ENCODE assay signal across 29 cellular contexts in the genomic region with DNA sequence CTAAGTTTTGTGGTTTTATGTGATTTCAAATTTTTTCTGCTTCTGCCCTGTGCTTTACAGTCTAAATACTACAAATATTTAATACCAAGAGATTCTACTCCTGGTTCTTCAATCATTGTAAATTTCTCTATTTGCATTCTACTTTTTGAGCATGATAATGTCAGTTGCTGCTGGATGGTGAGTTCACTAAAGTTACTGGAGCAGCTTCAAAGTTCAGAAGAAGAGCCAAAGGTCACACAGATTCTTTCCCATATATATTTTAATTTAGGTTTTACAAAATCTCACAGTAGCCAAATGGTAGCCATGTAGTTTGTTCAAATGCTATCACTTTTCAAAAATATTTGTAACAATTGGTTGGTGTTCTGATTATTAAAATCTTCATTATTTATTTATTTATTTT.
"Had no signal": no experiment of that assay in that cellular context is flagged by ENCODE, and none has a peak within 500 bp of the region (broad histone marks: within the 10 kb centered on the region; RNA-seq: fewer than 3 reads in every experiment).

No MANE protein-coding gene starts in this region.

- FAIRE-seq: urothelium cell line had no signal

- H3K9me3 ChIP-seq: stomach, suprapubic skin, testis, thoracic aorta, thyroid gland, tibial artery, tibial nerve, transverse colon, upper lobe of left lung, upper lobe of right lung, uterus, vagina had no signal

- H3K9me3 Mint-ChIP-seq: stimulated activated effector memory CD8-positive, alpha-beta T cell treated with anti-CD3 and anti-CD28 coated beads, Interleukin-12 subunit alpha, Interleukin-12 subunit beta, amount 100 ng/mL, for 72 hours; stimulated activated memory B cell treated with anti-CD40 and anti-IgM and Interleukin-4, amounts not matched to agents 10 μg/mL and 1 μg/mL and 100 μg/mL, for 72 hours; stimulated activated naive B cell treated with anti-CD40 and anti-IgM and Interleukin-4, amounts not matched to agents 10 μg/mL and 1 μg/mL and 100 μg/mL, for 72 hours; stimulated activated naive CD8-positive, alpha-beta T cell treated with anti-CD3 and anti-CD28 coated beads, Interleukin-15, amount 100 ng/mL, for 72 hours; stimulated activated naive CD8-positive, alpha-beta T cell treated with anti-CD3 and anti-CD28 coated beads, Interleukin-15, Interleukin-2, amounts not matched to agents 100 ng/mL and 50 ng/mL, for 24 hours; type B pancreatic cell had no signal

- H3K27me3 Mint-ChIP-seq: stimulated activated memory B cell treated with anti-CD40 and anti-IgM and Interleukin-4, amounts not matched to agents 10 μg/mL and 1 μg/mL and 100 μg/mL, for 72 hours; stimulated activated naive CD8-positive, alpha-beta T cell treated with anti-CD3 and anti-CD28 coated beads, Interleukin-15, amount 100 ng/mL, for 72 hours; stimulated activated naive CD8-positive, alpha-beta T cell treated with anti-CD3 and anti-CD28 coated beads, Interleukin-15, Interleukin-2, amounts not matched to agents 100 ng/mL and 50 ng/mL, for 24 hours had no signal

- H3K27me3 ChIP-seq: stomach, suprapubic skin, testis, thyroid gland, tibial artery, tibial nerve, transverse colon, upper lobe of left lung, upper lobe of right lung, uterus, vagina had no signal

- H3K4me3 Mint-ChIP-seq: stimulated activated effector memory CD8-positive, alpha-beta T cell treated with anti-CD3 and anti-CD28 coated beads, Interleukin-12 subunit alpha, Interleukin-12 subunit beta, amount 100 ng/mL, for 72 hours; stimulated activated memory B cell treated with anti-CD40 and anti-IgM and Interleukin-4, amounts not matched to agents 10 μg/mL and 1 μg/mL and 100 μg/mL, for 72 hours; stimulated activated naive B cell treated with anti-CD40 and anti-IgM and Interleukin-4, amounts not matched to agents 10 μg/mL and 1 μg/mL and 100 μg/mL, for 72 hours; stimulated activated naive CD8-positive, alpha-beta T cell treated with anti-CD3 and anti-CD28 coated beads, Interleukin-15, amount 100 ng/mL, for 72 hours; stimulated activated naive CD8-positive, alpha-beta T cell treated with anti-CD3 and anti-CD28 coated beads, Interleukin-15, Interleukin-2, amounts not matched to agents 100 ng/mL and 50 ng/mL, for 24 hours; type B pancreatic cell had no signal

- H3K36me3 ChIP-seq: stomach, suprapubic skin, thoracic aorta, thyroid gland, tibial artery, tibial nerve, transverse colon, upper lobe of left lung, upper lobe of right lung, uterus, vagina had no signal

- H3K36me3 Mint-ChIP-seq: stimulated activated effector memory CD8-positive, alpha-beta T cell treated with anti-CD3 and anti-CD28 coated beads, Interleukin-12 subunit alpha, Interleukin-12 subunit beta, amount 100 ng/mL, for 72 hours; stimulated activated memory B cell treated with anti-CD40 and anti-IgM and Interleukin-4, amounts not matched to agents 10 μg/mL and 1 μg/mL and 100 μg/mL, for 72 hours; stimulated activated naive B cell treated with anti-CD40 and anti-IgM and Interleukin-4, amounts not matched to agents 10 μg/mL and 1 μg/mL and 100 μg/mL, for 72 hours; type B pancreatic cell had no signal

- H3K4me1 ChIP-seq: suprapubic skin, testis, transverse colon, upper lobe of left lung, upper lobe of right lung, uterus, vagina had no signal

- H3K27ac ChIP-seq: stomach, suprapubic skin, testis, thoracic aorta, thyroid gland, tibial artery, tibial nerve, transverse colon, upper lobe of left lung, upper lobe of right lung, uterus, vagina had no signal

- H3K4me3 ChIP-seq: stomach, suprapubic skin, testis, thoracic aorta, thyroid gland, tibial artery, tibial nerve, transverse colon, upper lobe of left lung, upper lobe of right lung, uterus, vagina had no signal

- H3K27ac Mint-ChIP-seq: stimulated activated effector memory CD8-positive, alpha-beta T cell treated with anti-CD3 and anti-CD28 coated beads, Interleukin-12 subunit alpha, Interleukin-12 subunit beta, amount 100 ng/mL, for 72 hours; stimulated activated memory B cell treated with anti-CD40 and anti-IgM and Interleukin-4, amounts not matched to agents 10 μg/mL and 1 μg/mL and 100 μg/mL, for 72 hours; stimulated activated naive B cell treated with anti-CD40 and anti-IgM and Interleukin-4, amounts not matched to agents 10 μg/mL and 1 μg/mL and 100 μg/mL, for 72 hours; stimulated activated naive CD8-positive, alpha-beta T cell treated with anti-CD3 and anti-CD28 coated beads, Interleukin-15, amount 100 ng/mL, for 72 hours; stimulated activated naive CD8-positive, alpha-beta T cell treated with anti-CD3 and anti-CD28 coated beads, Interleukin-15, Interleukin-2, amounts not matched to agents 100 ng/mL and 50 ng/mL, for 24 hours; type B pancreatic cell had no signal

- H3K4me1 Mint-ChIP-seq: stimulated activated effector memory CD8-positive, alpha-beta T cell treated with anti-CD3 and anti-CD28 coated beads, Interleukin-12 subunit alpha, Interleukin-12 subunit beta, amount 100 ng/mL, for 72 hours; stimulated activated memory B cell treated with anti-CD40 and anti-IgM and Interleukin-4, amounts not matched to agents 10 μg/mL and 1 μg/mL and 100 μg/mL, for 72 hours; stimulated activated naive B cell treated with anti-CD40 and anti-IgM and Interleukin-4, amounts not matched to agents 10 μg/mL and 1 μg/mL and 100 μg/mL, for 72 hours; stimulated activated naive CD8-positive, alpha-beta T cell treated with anti-CD3 and anti-CD28 coated beads, Interleukin-15, amount 100 ng/mL, for 72 hours had no signal

- ATAC-seq: stimulated activated effector memory CD8-positive, alpha-beta T cell treated with anti-CD3 and anti-CD28 coated beads, Interleukin-12 subunit alpha, Interleukin-12 subunit beta, amount 100 ng/mL, for 72 hours; stimulated activated memory B cell treated with anti-CD40 and anti-IgM and Interleukin-4, amounts not matched to agents 10 μg/mL and 1 μg/mL and 100 μg/mL, for 72 hours; stimulated activated naive B cell treated with anti-CD40 and anti-IgM and Interleukin-4, amounts not matched to agents 10 μg/mL and 1 μg/mL and 100 μg/mL, for 72 hours; stimulated activated naive CD8-positive, alpha-beta T cell treated with anti-CD3 and anti-CD28 coated beads, Interleukin-15, amount 100 ng/mL, for 72 hours; stimulated activated naive CD8-positive, alpha-beta T cell treated with anti-CD3 and anti-CD28 coated beads, Interleukin-15, Interleukin-2, amounts not matched to agents 100 U/mL and 50 U/mL, for 24 hours; upper lobe of right lung had no signal

- DNase-seq: stimulated activated CD4-positive, alpha-beta T cell treated with anti-CD3 and anti-CD28 coated beads, Interleukin-2, amount 100 ng/mL, for 48 hours; stimulated activated CD4-positive, alpha-beta T cell treated with anti-CD3 and anti-CD28 coated beads, Interleukin-4, amount 100 ng/mL, for 1 hour; stimulated activated CD4-positive, alpha-beta T cell treated with anti-CD3 and anti-CD28 coated beads, Interleukin-4, amount 100 ng/mL, for 24 hours; stimulated activated CD4-positive, alpha-beta T cell treated with anti-CD3 and anti-CD28 coated beads, Interleukin-4, amount 100 ng/mL, for 4 hours; stimulated activated CD8-positive, alpha-beta memory T cell treated with anti-CD3 and anti-CD28 coated beads, Interleukin-4, amount 100 ng/mL, for 48 hours; stimulated activated naive B cell treated with anti-CD40 and anti-IgM and Interleukin-4, amounts not matched to agents 10 μg/mL and 1 μg/mL and 100 μg/mL, for 72 hours; stimulated activated naive CD4-positive, alpha-beta T cell; stimulated activated naive CD4-positive, alpha-beta T cell treated with Interleukin-2 at 50 U/mL for 16 hours; stimulated activated naive CD8-positive, alpha-beta T cell treated with anti-CD3 and anti-CD28 coated beads, Interleukin-15, amount 100 ng/mL, for 72 hours; stimulated activated naive CD8-positive, alpha-beta T cell treated with anti-CD3 and anti-CD28 coated beads, Interleukin-15, Interleukin-2, amounts not matched to agents 100 U/mL and 50 U/mL, for 24 hours; stomach; substantia nigra; testis; thyroid gland; tibial artery; transverse colon; trophoblast cell; upper lobe of left lung; upper lobe of right lung; uterus had no signal
